8 cellular contexts compared by ENCODE assay signal in genomic region chr6:18155864-18156396, GRCh38. TPM values are rescaled to one million over a fixed set of nuclear protein-coding genes. Genes with fewer than 3 reads are reported as not detected.
DNase-seq lines count a peak whose midpoint lies in the region; ATAC-seq and TF ChIP-seq lines count a peak whose summit lies in the region.

No MANE protein-coding gene starts in this region.

- TF ChIP-seq POLR2A in erythroblast (IDR thresholded peaks at IDR 0.05; ENCODE audit: low read length) = no peak

- DNase-seq in COLO829 (ENCODE audit: low spot score) (peak; percentile 28), NCI-H748 (lab: John Stamatoyannopoulos, UW; ENCODE audit: unreplicated experiment) (peak; percentile 95), erythroblast (lab: John Stamatoyannopoulos, UW) (peak; percentile 37 to 63), myocyte (ENCODE audit: low read depth) (peak; percentile 57)
- DNase-seq in activated CD8-positive, alpha-beta memory T cell treated with anti-CD3 and anti-CD28 coated beads, Interleukin-2, amount 50 U/mL, for 4 hours = peak; percentile 38
- DNase-seq in stimulated activated naive CD4-positive, alpha-beta T cell treated with Interleukin-2 at 50 U/mL for 16 hours (lab: John Stamatoyannopoulos, UW) = peak; percentile 36

- ATAC-seq in GM19463 (IDR thresholded peaks at IDR 0.05; ENCODE audit: unreplicated experiment) = peak; percentile 29
- ATAC-seq in HG03565 (IDR thresholded peaks at IDR 0.05; ENCODE audit: unreplicated experiment) = peak; percentile 28

RNA-seq across cellular contexts. Expression of gene KDM1B, which starts 0.7 kb away (rescaled TPM):
- 13.9 and 18.5 TPM in 2 replicates for total RNA-seq in myocyte
- 18.9 TPM for polyA plus RNA-seq in myocyte (2012)

RNA-seq across cellular contexts. Expression of gene TPMT, which starts 1.1 kb away (rescaled TPM):
- total RNA-seq in myocyte = 8.3 and 13.2 TPM in 2 replicates
- polyA plus RNA-seq in myocyte (2012) = 8.8 TPM

RNA-seq across cellular contexts. Expression of gene NHLRC1, which starts 33.5 kb away (rescaled TPM):
- 3.4 and 4.1 TPM in 2 replicates for total RNA-seq in myocyte
- 3.1 TPM for polyA plus RNA-seq in myocyte (2012)

Comparison
In these comparisons a context has a peak if more than half of its experiments do, and no peak if none do; other contexts are left out.
1. Peak in every context shown above with its lines: DNase-seq and ATAC-seq.
2. DNase-seq: peak in every context shown above with its lines; median percentile 95 in NCI-H748; 57 in myocyte; 50 in erythroblast; 38 in activated CD8-positive, alpha-beta memory T cell treated with anti-CD3 and anti-CD28 coated beads, Interleukin-2, amount 50 U/mL, for 4 hours; 36 in stimulated activated naive CD4-positive, alpha-beta T cell treated with Interleukin-2 at 50 U/mL for 16 hours; 28 in COLO829.